ENCODE assay signal across 16 cellular contexts in genomic region chr9:97293827-97294226, GRCh38.
"Had no signal": no experiment of that assay in that cellular context is flagged by ENCODE, and none has a peak within 500 bp of the region (broad histone marks: within the 10 kb centered on the region; RNA-seq: fewer than 3 reads in every experiment).

No MANE protein-coding gene starts in this region.

- H3K27me3 Mint-ChIP-seq: activated naive CD8-positive, alpha-beta T cell; dendritic cell treated with granulocyte-macrophage colony-stimulating factor and Interleukin-4, amounts not matched to agents 40 ng/mL and 50 ng/mL, for 4 days had no signal

- H3K4me3 Mint-ChIP-seq: activated CD8-positive, alpha-beta T cell treated with anti-CD3 and anti-CD28 coated beads, Interleukin-2, amount 10 ng/mL, durations not matched to agents 7 days and 5 days; activated naive CD8-positive, alpha-beta T cell; dendritic cell treated with granulocyte-macrophage colony-stimulating factor and Interleukin-4, amounts not matched to agents 40 ng/mL and 50 ng/mL, for 4 days had no signal

- H3K27me3 ChIP-seq: brain microvascular endothelial cell, gastroesophageal sphincter, left lung, tibial nerve, vagina had no signal

- DNase-seq: activated CD4-positive, alpha-beta T cell treated with anti-CD3 and anti-CD28 coated beads for 4 hours; activated CD8-positive, alpha-beta memory T cell treated with anti-CD3 and anti-CD28 coated beads, Interleukin-2, amount 50 U/mL, for 48 hours; activated CD8-positive, alpha-beta T cell treated with anti-CD3 and anti-CD28 coated beads, Interleukin-2, amount 10 ng/mL, durations not matched to agents 7 days and 5 days; activated gamma-delta T cell treated with Interleukin-2 at 50 U/mL for 16 hours; effector memory CD4-positive, alpha-beta T cell; left lung; stimulated activated CD4-positive, alpha-beta T cell treated with anti-CD3 and anti-CD28 coated beads, Interleukin-4, amount 100 ng/mL, for 1 hour; stimulated activated naive CD4-positive, alpha-beta T cell; T-helper 2 cell had no signal

- H3K4me3 ChIP-seq: gastroesophageal sphincter, left lung, tibial nerve, vagina had no signal

- ATAC-seq: activated CD8-positive, alpha-beta T cell treated with anti-CD3 and anti-CD28 coated beads, Interleukin-2, amount 10 ng/mL, durations not matched to agents 7 days and 5 days had no signal

- H3K27ac Mint-ChIP-seq: activated CD8-positive, alpha-beta T cell treated with anti-CD3 and anti-CD28 coated beads, Interleukin-2, amount 10 ng/mL, durations not matched to agents 7 days and 5 days; activated naive CD8-positive, alpha-beta T cell; dendritic cell treated with granulocyte-macrophage colony-stimulating factor and Interleukin-4, amounts not matched to agents 40 ng/mL and 50 ng/mL, for 4 days had no signal

- H3K27ac ChIP-seq: brain microvascular endothelial cell, epithelial cell of prostate, tibial nerve, vagina had no signal

- H3K36me3 ChIP-seq: brain microvascular endothelial cell, vagina had no signal
